ENCODE assay signal across 8 cellular contexts in genomic region chr1:35932158-35932636, GRCh38. TPM values are rescaled to one million over a fixed set of nuclear protein-coding genes. Genes with fewer than 3 reads are reported as not detected.
DNase-seq lines count a peak whose midpoint lies in the region; FAIRE-seq and TF ChIP-seq lines count a peak whose summit lies in the region.

No MANE protein-coding gene starts in this region.

- no peak for TF ChIP-seq POLR2A in adrenal gland (IDR thresholded peaks at IDR 0.05)

- peak overlapping the region; percentile 88 for H3K4me2 ChIP-seq in skeletal muscle satellite cell (ENCODE audit: low read length)

- peak; percentile 8 for FAIRE-seq in GM19239 (lab: Jason Lieb, UNC)

- no peak for DNase-seq in GM19239 (ENCODE audit: insufficient read length, low spot score)
- DNase-seq in SK-N-MC (ENCODE audit: low read depth, low spot score): no peak
- DNase-seq in fibroblast of the aortic adventitia (ENCODE audit: low read depth): peak; percentile 11
- DNase-seq in adrenal gland: no peak
- no peak for DNase-seq in SHP77 treated with DMSO at 0.1 percent for 48 hours (lab: John Stamatoyannopoulos, UW)
- DNase-seq in ecto neural progenitor cell (ENCODE audit: low spot score): no peak
- no peak for DNase-seq in NCI-H446 (lab: John Stamatoyannopoulos, UW)

- H3K36me3 ChIP-seq in SK-N-MC (ENCODE audit: insufficient read depth, low read length): no peaks in the 10 kb centered on the region
- no peaks in the 10 kb centered on the region for H3K36me3 ChIP-seq in skeletal muscle satellite cell (ENCODE audit: insufficient read depth, low read length)
- H3K36me3 ChIP-seq in adrenal gland (replicated peaks in 1 of 2): no peaks in the 10 kb centered on the region

- WGBS in adrenal gland, 4 donors: 48 to 57% (median 53%) methylated on average over 7 of the region's 7 CpGs

- H3K9me3 ChIP-seq in SK-N-MC (ENCODE audit: low read depth, low read length) (no peaks in the 10 kb centered on the region), skeletal muscle satellite cell (replicated peaks; ENCODE audit: low read length) (no peaks in the 10 kb centered on the region), adrenal gland (replicated peaks in 1 of 3) (no peaks in the 10 kb centered on the region)

- intact Hi-C loops in adrenal gland (cut with DNase I): no loop called here

- peaks cover 6% of the 10 kb centered on the region for H3K4me1 ChIP-seq in skeletal muscle satellite cell (ENCODE audit: control insufficient read depth, insufficient read depth, low read length)
- H3K4me1 ChIP-seq in adrenal gland (replicated peaks in 1 of 2): peaks cover 12 to 40% of the 10 kb centered on the region in 2 donors

- TF ChIP-seq CTCF in fibroblast of the aortic adventitia (IDR thresholded peaks at IDR 0.05; ENCODE audit: insufficient read depth, low read length): no peak
- TF ChIP-seq CTCF in adrenal gland (IDR thresholded peaks at IDR 0.05): no peak

- no peaks in the 10 kb centered on the region for H3K27me3 ChIP-seq in skeletal muscle satellite cell (ENCODE audit: control insufficient read depth, insufficient read depth, low read length)
- no peaks in the 10 kb centered on the region for H3K27me3 ChIP-seq in adrenal gland

- H3K27ac ChIP-seq in SK-N-MC: peak overlapping the region; percentile 92
- H3K27ac ChIP-seq in adrenal gland: peak overlapping the region in 1 of 5 donors; percentile 99

- H3K9ac ChIP-seq in SK-N-MC (ENCODE audit: insufficient read length) (peak overlapping the region; percentile 82), skeletal muscle satellite cell (ENCODE audit: low read depth, low read length) (peak overlapping the region; percentile 99)

- H3K4me3 ChIP-seq in SK-N-MC: peak overlapping the region; percentile 93
- H3K4me3 ChIP-seq in fibroblast of the aortic adventitia (ENCODE audit: low read depth, low read length): peak overlapping the region; percentile 89
- H3K4me3 ChIP-seq in skeletal muscle satellite cell (ENCODE audit: low read length): peak overlapping the region; percentile 92
- peak overlapping the region in 1 of 4 donors; percentile 80 for H3K4me3 ChIP-seq in adrenal gland

RNA-seq across cellular contexts. Expression of gene AGO3, which starts 1.3 kb away (rescaled TPM):
- 8.3 and 17.5 TPM in 2 replicates for total RNA-seq in fibroblast of the aortic adventitia (ENCODE audit: low replicate concordance)
- total RNA-seq in skeletal muscle satellite cell (2012; rRNA removed): 9.8 and 10.4 TPM in 2 replicates
- total RNA-seq in adrenal gland: 10 to 100 TPM in 7 of 8 donors, 1 to 10 TPM in 1; 8.3 to 32.2 (median 23.4) TPM
- polyA plus RNA-seq in adrenal gland: 10 to 100 TPM in 1 of 3 donors, 1 to 10 TPM in 2; 3.7 to 16.7 (median 6.0) TPM

RNA-seq across cellular contexts. Expression of gene AGO1, which starts 49.2 kb away (rescaled TPM):
- total RNA-seq in fibroblast of the aortic adventitia (ENCODE audit: low replicate concordance) (15.3 and 20.3 TPM in 2 replicates), adrenal gland (10 to 100 TPM; 31.7 to 51.1 (median 34.3) TPM)
- 11.1 and 12.7 TPM in 2 replicates for total RNA-seq in skeletal muscle satellite cell (2012; rRNA removed)
- 10 to 100 TPM in 1 of 3 donors, 1 to 10 TPM in 2; 4.5 to 20.8 (median 7.5) TPM for polyA plus RNA-seq in adrenal gland
